In genomic region chr17:3887394-3887793, GRCh38 we compare ENCODE assay signal across 12 cellular contexts. TPM values are rescaled to one million over a fixed set of nuclear protein-coding genes. Genes with fewer than 3 reads are reported as not detected.
DNase-seq lines count a peak whose midpoint lies in the region; ATAC-seq and TF ChIP-seq lines count a peak whose summit lies in the region.
"Had no signal": no experiment of that assay in that cellular context is flagged by ENCODE, and none has a peak within 500 bp of the region (broad histone marks: within the 10 kb centered on the region; RNA-seq: fewer than 3 reads in every experiment).

No MANE protein-coding gene starts in this region.

- no peaks in the 10 kb centered on the region for H3K9me3 ChIP-seq in esophagus squamous epithelium
- H3K9me3 ChIP-seq in spleen, result no peaks in the 10 kb centered on the region
- H3K9me3 ChIP-seq: left lung had no signal

- H3K27me3 Mint-ChIP-seq in T-helper 1 cell treated with Interleukin-12 subunit alpha and Interleukin-12 subunit beta and Interleukin-4 antibody, amounts not matched to agents 30 μg/mL and 1 μg/mL, for 36 hours (ENCODE audit: low read depth), result peaks cover 8% of the 10 kb centered on the region
- peaks cover 8% of the 10 kb centered on the region for H3K27me3 Mint-ChIP-seq in activated CD4-positive, alpha-beta memory T cell treated with anti-CD3 and anti-CD28 coated beads, Interleukin-2, amount 10 ng/mL, durations not matched to agents 7 days and 5 days

- WGBS in esophagus squamous epithelium, 2 donors, result 45 to 89% methylated on average over 1 to 2 of the region's 2 CpGs
- WGBS in spleen, 5 donors, result 59 to 88% (median 66%) methylated on average over 2 of the region's 2 CpGs

- H3K4me3 ChIP-seq in esophagus squamous epithelium (no peak overlapping the region), spleen (peak overlapping the region in 1 of 8 donors; percentile 49)
- H3K4me3 ChIP-seq: left lung had no signal

- H3K9me3 Mint-ChIP-seq in T-helper 1 cell treated with Interleukin-12 subunit alpha and Interleukin-12 subunit beta and Interleukin-4 antibody, amounts not matched to agents 30 μg/mL and 1 μg/mL, for 36 hours, result no peaks in the 10 kb centered on the region
- no peaks in the 10 kb centered on the region for H3K9me3 Mint-ChIP-seq in activated CD4-positive, alpha-beta memory T cell treated with anti-CD3 and anti-CD28 coated beads, Interleukin-2, amount 10 ng/mL, durations not matched to agents 7 days and 5 days

- peak overlapping the region; percentile 86 to 94 (median 90) for H3K27ac ChIP-seq in esophagus squamous epithelium
- peak overlapping the region in 7 of 8 donors; percentile 72 to 95 (median 88) for H3K27ac ChIP-seq in spleen
- H3K27ac ChIP-seq: 22Rv1 had no signal

- H3K4me1 ChIP-seq in esophagus squamous epithelium, result peaks cover 49 to 72% (median 66%) of the 10 kb centered on the region in 3 donors
- peaks cover 14 to 74% (median 44%) of the 10 kb centered on the region in 6 donors for H3K4me1 ChIP-seq in spleen

- ATAC-seq in GM21423 (IDR thresholded peaks at IDR 0.05; ENCODE audit: unreplicated experiment) (no peak), GM21515 (IDR thresholded peaks at IDR 0.05; ENCODE audit: unreplicated experiment) (no peak)

- peak overlapping the region; percentile 45 for H3K4me3 Mint-ChIP-seq in T-helper 1 cell treated with Interleukin-12 subunit alpha and Interleukin-12 subunit beta and Interleukin-4 antibody, amounts not matched to agents 30 μg/mL and 1 μg/mL, for 36 hours
- no peak overlapping the region for H3K4me3 Mint-ChIP-seq in activated CD4-positive, alpha-beta memory T cell treated with anti-CD3 and anti-CD28 coated beads, Interleukin-2, amount 10 ng/mL, durations not matched to agents 7 days and 5 days

- peaks cover 26% of the 10 kb centered on the region for H3K4me1 Mint-ChIP-seq in T-helper 1 cell treated with Interleukin-12 subunit alpha and Interleukin-12 subunit beta and Interleukin-4 antibody, amounts not matched to agents 30 μg/mL and 1 μg/mL, for 36 hours (ENCODE audit: low read depth)
- peaks cover 31% of the 10 kb centered on the region for H3K4me1 Mint-ChIP-seq in activated CD4-positive, alpha-beta memory T cell treated with anti-CD3 and anti-CD28 coated beads, Interleukin-2, amount 10 ng/mL, durations not matched to agents 7 days and 5 days

- CTCF ChIA-PET in activated CD4-positive, alpha-beta memory T cell treated with anti-CD3 and anti-CD28 coated beads, Interleukin-2, amount 10 ng/mL, durations not matched to agents 7 days and 5 days (lab: Charles Lee), result interaction anchor here (1.4 kb wide), 1 partner anchor 41 kb away, joined by 5 read pairs; the partner anchor contains the start of gene NCBP3

- DNase-seq in T-helper 1 cell (no peak), esophagus squamous epithelium (lab: John Stamatoyannopoulos, UW) (no peak), spleen (no peak), HuH-7 (ENCODE audit: low spot score) (no peak)
- DNase-seq in activated CD4-positive, alpha-beta memory T cell treated with anti-CD3 and anti-CD28 coated beads, Interleukin-2, amount 10 ng/mL, durations not matched to agents 7 days and 5 days, result no peak
- DNase-seq: amniotic stem cell, NCI-H345 had no signal

- H3K27me3 ChIP-seq in esophagus squamous epithelium (no peaks in the 10 kb centered on the region), spleen (replicated peaks in 1 of 7) (no peaks in the 10 kb centered on the region)
- H3K27me3 ChIP-seq: left lung had no signal

- no peak for TF ChIP-seq POLR2A in esophagus squamous epithelium (IDR thresholded peaks at IDR 0.05)
- no peak for TF ChIP-seq POLR2A in spleen (IDR thresholded peaks at IDR 0.05)

- intact Hi-C loops in esophagus squamous epithelium (cut with DNase I) (no loop called here), spleen (cut with DNase I; ENCODE audit: low total_unique reads) (no loop called here)

- peaks cover 2% of the 10 kb centered on the region for H3K36me3 Mint-ChIP-seq in T-helper 1 cell treated with Interleukin-12 subunit alpha and Interleukin-12 subunit beta and Interleukin-4 antibody, amounts not matched to agents 30 μg/mL and 1 μg/mL, for 36 hours (ENCODE audit: low read depth)
- no peaks in the 10 kb centered on the region for H3K36me3 Mint-ChIP-seq in activated CD4-positive, alpha-beta memory T cell treated with anti-CD3 and anti-CD28 coated beads, Interleukin-2, amount 10 ng/mL, durations not matched to agents 7 days and 5 days (ENCODE audit: low read depth)

- peak overlapping the region; percentile 63 for H3K27ac Mint-ChIP-seq in T-helper 1 cell treated with Interleukin-12 subunit alpha and Interleukin-12 subunit beta and Interleukin-4 antibody, amounts not matched to agents 30 μg/mL and 1 μg/mL, for 36 hours
- H3K27ac Mint-ChIP-seq in activated CD4-positive, alpha-beta memory T cell treated with anti-CD3 and anti-CD28 coated beads, Interleukin-2, amount 10 ng/mL, durations not matched to agents 7 days and 5 days, result peak overlapping the region; percentile 64

- TF ChIP-seq CTCF in esophagus squamous epithelium (IDR thresholded peaks at IDR 0.05), result no peak
- no peak for TF ChIP-seq CTCF in spleen (IDR thresholded peaks at IDR 0.05 in 8 of 11, conservative IDR thresholded peaks at IDR 0.05 in 3 of 11)

- POLR2A ChIA-PET in activated CD4-positive, alpha-beta memory T cell treated with anti-CD3 and anti-CD28 coated beads, Interleukin-2, amount 10 ng/mL, durations not matched to agents 7 days and 5 days (lab: Charles Lee), result interaction anchor here (1.5 kb wide), 1 partner anchor 10 kb away, joined by 3 read pairs; no protein-coding TSS in a partner anchor

- H3K36me3 ChIP-seq in esophagus squamous epithelium, result peaks cover 0 to 31% (median 0%) of the 10 kb centered on the region in 3 donors
- H3K36me3 ChIP-seq in spleen, result peaks cover 0 to 33% (median 4%) of the 10 kb centered on the region in 6 donors

RNA-seq across cellular contexts. Expression of gene CAMKK1, which starts 5.5 kb away (rescaled TPM):
- 1 to 10 TPM; 1.4 to 1.8 TPM for total RNA-seq in activated CD4-positive, alpha-beta memory T cell treated with anti-CD3 and anti-CD28 coated beads, Interleukin-2, amount 10 ng/mL, durations not matched to agents 7 days and 5 days
- total RNA-seq in esophagus squamous epithelium (1 to 10 TPM; 3.3 to 9.5 (median 3.8) TPM), spleen (10 to 100 TPM in 2 of 7 donors, 1 to 10 TPM in 5; 7.7 to 13.0 (median 8.8) TPM)
- 10 to 100 TPM in 1 of 3 donors, 1 to 10 TPM in 2; 5.2 to 10.0 (median 10.0) TPM for polyA plus RNA-seq in spleen

RNA-seq across cellular contexts. Expression of gene P2RX1, which starts 28.9 kb away (rescaled TPM):
- total RNA-seq in activated CD4-positive, alpha-beta memory T cell treated with anti-CD3 and anti-CD28 coated beads, Interleukin-2, amount 10 ng/mL, durations not matched to agents 7 days and 5 days, result under 1 TPM; 0.45 to 0.65 TPM
- total RNA-seq in esophagus squamous epithelium (10 to 100 TPM in 1 of 4 donors, 1 to 10 TPM in 3; 1.2 to 13.0 (median 2.1) TPM), spleen (10 to 100 TPM; 16.8 to 46.3 (median 23.1) TPM)
- polyA plus RNA-seq in spleen, result 10 to 100 TPM in 2 of 3 donors, 1 to 10 TPM in 1; 9.2 to 22.0 (median 10.3) TPM

RNA-seq across cellular contexts. Expression of gene NCBP3, which starts 41.3 kb away (rescaled TPM):
- total RNA-seq in activated CD4-positive, alpha-beta memory T cell treated with anti-CD3 and anti-CD28 coated beads, Interleukin-2, amount 10 ng/mL, durations not matched to agents 7 days and 5 days, result 10 to 100 TPM; 42.8 to 43.9 TPM
- total RNA-seq in esophagus squamous epithelium (10 to 100 TPM; 12.1 to 26.1 (median 17.1) TPM), spleen (10 to 100 TPM; 24.9 to 43.9 (median 39.8) TPM)
- 10 to 100 TPM; 13.0 to 22.8 (median 20.6) TPM for polyA plus RNA-seq in spleen
